In genomic region chr3:36489106-36489505, GRCh38 we compare ENCODE assay signal across 25 cellular contexts.
"Had no signal": no experiment of that assay in that cellular context is flagged by ENCODE, and none has a peak within 500 bp of the region (broad histone marks: within the 10 kb centered on the region; RNA-seq: fewer than 3 reads in every experiment).

No MANE protein-coding gene starts in this region.

- H3K27ac ChIP-seq: heart right ventricle, hepatocyte, left ventricle myocardium inferior, ovary, skin epidermis, spleen, tibial nerve, uterus had no signal

- FAIRE-seq: keratinocyte had no signal

- H3K4me3 ChIP-seq: heart right ventricle, hepatocyte, left ventricle myocardium inferior, ovary, skin epidermis, spleen, tibial nerve, uterus had no signal

- H3K4me2 ChIP-seq: hepatocyte had no signal

- H3K36me3 ChIP-seq: heart right ventricle, left ventricle myocardium inferior, ovary, spleen, tibial nerve, uterus had no signal

- H3K79me2 ChIP-seq: hepatocyte had no signal

- ATAC-seq: heart right ventricle; left colon; natural killer cell treated with Interleukin-12 subunit alpha and Interleukin-12 subunit beta and Interleukin-15 and Interleukin-18, amount 100 ng/mL, for 72 hours; right cardiac atrium; sciatic nerve; stimulated activated effector memory CD8-positive, alpha-beta T cell treated with anti-CD3 and anti-CD28 coated beads, Interleukin-12 subunit alpha, Interleukin-12 subunit beta, amount 100 ng/mL, for 72 hours; stimulated activated naive CD8-positive, alpha-beta T cell treated with anti-CD3 and anti-CD28 coated beads, Interleukin-15, amount 100 ng/mL, for 72 hours had no signal

- H3K27me3 Mint-ChIP-seq: natural killer cell treated with Interleukin-12 subunit alpha and Interleukin-12 subunit beta and Interleukin-15 and Interleukin-18, amount 100 ng/mL, for 72 hours; type B pancreatic cell had no signal

- H3K4me1 ChIP-seq: left ventricle myocardium inferior, spleen, tibial nerve, uterus had no signal

- H2AFZ ChIP-seq: hepatocyte had no signal

- H3K27me3 ChIP-seq: heart right ventricle, hepatocyte, ovary, spleen, tibial nerve, uterus had no signal

- H3K27ac Mint-ChIP-seq: mesothelial cell of epicardium; naive B cell; natural killer cell treated with Interleukin-12 subunit alpha and Interleukin-12 subunit beta and Interleukin-15 and Interleukin-18, amount 100 ng/mL, for 72 hours; progenitor cell of endocrine pancreas; stimulated activated effector memory CD8-positive, alpha-beta T cell treated with anti-CD3 and anti-CD28 coated beads, Interleukin-12 subunit alpha, Interleukin-12 subunit beta, amount 100 ng/mL, for 72 hours; stimulated activated naive CD8-positive, alpha-beta T cell treated with anti-CD3 and anti-CD28 coated beads, Interleukin-15, amount 100 ng/mL, for 72 hours had no signal

- H3K36me3 Mint-ChIP-seq: mesothelial cell of epicardium; naive B cell; natural killer cell treated with Interleukin-12 subunit alpha and Interleukin-12 subunit beta and Interleukin-15 and Interleukin-18, amount 100 ng/mL, for 72 hours; stimulated activated effector memory CD8-positive, alpha-beta T cell treated with anti-CD3 and anti-CD28 coated beads, Interleukin-12 subunit alpha, Interleukin-12 subunit beta, amount 100 ng/mL, for 72 hours; type B pancreatic cell had no signal

- DNase-seq: heart right ventricle; left colon; left ventricle myocardium inferior; mammary epithelial cell; mesenchymal stem cell; naive B cell; ovary; retina; right cardiac atrium; spleen; stimulated activated CD4-positive, alpha-beta T cell treated with anti-CD3 and anti-CD28 coated beads, Interleukin-4, amount 100 ng/mL, for 24 hours; stimulated activated naive CD4-positive, alpha-beta T cell treated with Interleukin-2 at 50 U/mL for 16 hours; stimulated activated naive CD8-positive, alpha-beta T cell treated with anti-CD3 and anti-CD28 coated beads, Interleukin-15, amount 100 ng/mL, for 72 hours; substantia nigra; uterus had no signal

- H3K4me3 Mint-ChIP-seq: mesothelial cell of epicardium; naive B cell; natural killer cell treated with Interleukin-12 subunit alpha and Interleukin-12 subunit beta and Interleukin-15 and Interleukin-18, amount 100 ng/mL, for 72 hours; stimulated activated effector memory CD8-positive, alpha-beta T cell treated with anti-CD3 and anti-CD28 coated beads, Interleukin-12 subunit alpha, Interleukin-12 subunit beta, amount 100 ng/mL, for 72 hours; stimulated activated naive CD8-positive, alpha-beta T cell treated with anti-CD3 and anti-CD28 coated beads, Interleukin-15, amount 100 ng/mL, for 72 hours; type B pancreatic cell had no signal

- H3K9me3 ChIP-seq: heart right ventricle, left ventricle myocardium inferior, ovary, spleen, tibial nerve, uterus had no signal

- H3K4me1 Mint-ChIP-seq: mesothelial cell of epicardium; naive B cell; stimulated activated effector memory CD8-positive, alpha-beta T cell treated with anti-CD3 and anti-CD28 coated beads, Interleukin-12 subunit alpha, Interleukin-12 subunit beta, amount 100 ng/mL, for 72 hours; stimulated activated naive CD8-positive, alpha-beta T cell treated with anti-CD3 and anti-CD28 coated beads, Interleukin-15, amount 100 ng/mL, for 72 hours had no signal

- H3K9me3 Mint-ChIP-seq: mesothelial cell of epicardium; natural killer cell treated with Interleukin-12 subunit alpha and Interleukin-12 subunit beta and Interleukin-15 and Interleukin-18, amount 100 ng/mL, for 72 hours; stimulated activated naive CD8-positive, alpha-beta T cell treated with anti-CD3 and anti-CD28 coated beads, Interleukin-15, amount 100 ng/mL, for 72 hours; type B pancreatic cell had no signal
